ENCODE assay signal across 22 cellular contexts in genomic region chr4:67660418-67660817, GRCh38.
"Had no signal": no experiment of that assay in that cellular context is flagged by ENCODE, and none has a peak within 500 bp of the region (broad histone marks: within the 10 kb centered on the region; RNA-seq: fewer than 3 reads in every experiment).

No MANE protein-coding gene starts in this region.

- H3K27me3 ChIP-seq: MG63 had no signal

- H3K4me2 ChIP-seq: SK-N-SH had no signal

- H3K27ac ChIP-seq: RWPE1 had no signal

- H3K4me3 ChIP-seq: MG63 had no signal

- DNase-seq: Karpas-422, KG1, MG63, NCI-H1092, NCI-H1436, NCI-H187, NCI-H2029, NCI-H2081 treated with DMSO at 0.1 percent for 48 hours, NCI-H2171, NCI-H226, NCI-H446, NCI-H510A, NCI-H524 treated with DMSO at 0.1 percent for 48 hours, NCI-H69, NCI-H774, PC-3, SHP77, SK-N-SH, SW 1271, T-cell had no signal

- H3K9ac ChIP-seq: SK-N-SH had no signal

- ATAC-seq: Panc1, PC-3, T-cell had no signal

- H3K9me3 ChIP-seq: MG63 had no signal
